9 cellular contexts compared by ENCODE assay signal in genomic region chr11:104772806-104773241, GRCh38.
DNase-seq lines count a peak whose midpoint lies in the region; ATAC-seq and TF ChIP-seq lines count a peak whose summit lies in the region.
"Had no signal": no experiment of that assay in that cellular context is flagged by ENCODE, and none has a peak within 500 bp of the region (broad histone marks: within the 10 kb centered on the region; RNA-seq: fewer than 3 reads in every experiment).

No MANE protein-coding gene starts in this region.

- H3K79me2 ChIP-seq in mesendoderm (ENCODE audit: control insufficient read depth, insufficient read depth, low read length), result no peaks in the 10 kb centered on the region

- in situ Hi-C loops in Caki2 (cut with HindIII; ENCODE audit: low pct_unique_long_range_greater_than_20kb, low sequenced_read_pairs) (no loop called here), Panc1 (cut with HindIII; ENCODE audit: low pct_unique_long_range_greater_than_20kb, low sequenced_read_pairs) (no loop called here)

- CTCF ChIA-PET in Panc1 (lab: Charles Lee), result no interaction called here

- no peak overlapping the region for H2BK15ac ChIP-seq in mesendoderm (replicated peaks; ENCODE audit: low read depth)

- no peak overlapping the region for H2BK5ac ChIP-seq in mesendoderm (ENCODE audit: low read length)

- H3K4me1 ChIP-seq in Panc1 (ENCODE audit: control insufficient read depth, insufficient read depth, low read length) (no peaks in the 10 kb centered on the region), mesendoderm (ENCODE audit: control insufficient read depth, low read depth, low read length) (no peaks in the 10 kb centered on the region)

- H3K4me2 ChIP-seq in mesendoderm (ENCODE audit: low read length), result no peak overlapping the region

- H3K27ac ChIP-seq in Panc1 (ENCODE audit: low read length) (no peak overlapping the region), mesendoderm (ENCODE audit: low read depth, low read length) (no peak overlapping the region)

- H3K27me3 ChIP-seq in Panc1 (ENCODE audit: control insufficient read depth, insufficient read depth, low read length) (no peaks in the 10 kb centered on the region), mesendoderm (ENCODE audit: insufficient read depth, low read length, poor library complexity) (no peaks in the 10 kb centered on the region), H7 (ENCODE audit: control insufficient read depth, insufficient read depth, low read length) (no peaks in the 10 kb centered on the region)

- no TSS peak for BruUV-seq in Panc1 (replicated peaks; lab: Mats Ljungman, UMichigan)

- H3K4me3 ChIP-seq in Panc1 (ENCODE audit: low read depth in 2 of 2, low read length in 2 of 2) (no peak overlapping the region), mesendoderm (ENCODE audit: low read length) (no peak overlapping the region), H7 (ENCODE audit: insufficient read depth, low read depth, low read length) (no peak overlapping the region)

- no peak for TF ChIP-seq CTCF in Panc1 (IDR thresholded peaks at IDR 0.05)

- intact Hi-C loops in Panc1 (cut with micrococcal nuclease; ENCODE audit: unreplicated experiment), result no loop called here

- no peaks in the 10 kb centered on the region for H3K79me1 ChIP-seq in mesendoderm (ENCODE audit: low read length)

- no peak overlapping the region for H3K18ac ChIP-seq in mesendoderm (ENCODE audit: low read length)

- H3K36me3 ChIP-seq in Panc1 (ENCODE audit: control insufficient read depth, insufficient read depth, low read length) (no peaks in the 10 kb centered on the region), mesendoderm (ENCODE audit: control insufficient read depth, insufficient read depth, low read length) (no peaks in the 10 kb centered on the region), H7 (replicated peaks; ENCODE audit: control insufficient read depth, insufficient read depth, low read length) (no peaks in the 10 kb centered on the region)

- H3K4ac ChIP-seq in mesendoderm (ENCODE audit: low read depth, low read length), result no peak overlapping the region

- no peak overlapping the region for H4K5ac ChIP-seq in mesendoderm (ENCODE audit: low read length)

- peak; percentile 46 for DNase-seq in Caki2 (ENCODE audit: low read depth)
- peak; percentile 69 for DNase-seq in Panc1 (ENCODE audit: low read depth, low spot score)
- DNase-seq in epidermal melanocyte (ENCODE audit: insufficient read length, low spot score), result peak; percentile 51
- peak; percentile 93 for DNase-seq in non-pigmented ciliary epithelial cell (ENCODE audit: low read depth)
- no peak for DNase-seq in mesendoderm
- DNase-seq in activated gamma-delta T cell (lab: John Stamatoyannopoulos, UW), result no peak
- no peak for DNase-seq in cerebellar nuclear complex (lab: John Stamatoyannopoulos, UW)
- no peak for DNase-seq in H7
- DNase-seq: NCI-H1694 treated with DMSO at 0.1 percent for 48 hours had no signal

- no peak overlapping the region for H2AK5ac ChIP-seq in mesendoderm (ENCODE audit: low read length)

- ATAC-seq in Panc1, result no peak

- H3K23ac ChIP-seq in mesendoderm (ENCODE audit: low read length), result no peak overlapping the region

- H2BK120ac ChIP-seq in mesendoderm (ENCODE audit: low read depth, low read length), result no peak overlapping the region

- WGBS in mesendoderm (ENCODE audit: extremely low coverage, insufficient coverage, low lambda C conversion rate), result no CpG with 5 or more reads among the region's 6 CpGs

- no peaks in the 10 kb centered on the region for H3K9me3 ChIP-seq in Panc1 (ENCODE audit: control insufficient read depth, insufficient read depth, low read depth, low read length)

- no peak overlapping the region for H3K56ac ChIP-seq in mesendoderm (ENCODE audit: low read length)

- no peak overlapping the region for H3K9ac ChIP-seq in mesendoderm (ENCODE audit: low read length)

- H4K8ac ChIP-seq in mesendoderm (ENCODE audit: low read depth, low read length), result no peak overlapping the region

- POLR2A ChIA-PET in Panc1 (lab: Charles Lee), result no interaction called here

Comparison
In these comparisons a context has a peak if more than half of its experiments do, and no peak if none do; other contexts are left out.
1. DNase-seq: peak in Caki2 (single experiment), Panc1 (single experiment), epidermal melanocyte (single experiment) and non-pigmented ciliary epithelial cell (single experiment); none in mesendoderm (single experiment), activated gamma-delta T cell (single experiment), cerebellar nuclear complex (0 of 2) and H7 (single experiment).